Comparison of ENCODE assay signal across 1 cellular context in genomic region chr14:53062856-53063255, GRCh38.
TF ChIP-seq lines count a peak whose summit lies in the region.

No MANE protein-coding gene starts in this region.

TF ChIP-seq in IMR-90, 13 proteins besides CTCF, POLR2A, EP300 and RAD21 (continued from another document):
- TF ChIP-seq NFE2L2 (IDR thresholded peaks at IDR 0.05; ENCODE audit: low read depth, low read length) (no peak), MXI1 (IDR thresholded peaks at IDR 0.05; ENCODE audit: borderline replicate concordance, low read depth, low read length) (no peak), FOS (IDR thresholded peaks at IDR 0.05; ENCODE audit: low read depth, low read length) (no peak), CEBPB (IDR thresholded peaks at IDR 0.05; ENCODE audit: low read depth, low read length) (no peak), SMC3 (IDR thresholded peaks at IDR 0.05; ENCODE audit: low read depth, low read length) (no peak), MAFK (IDR thresholded peaks at IDR 0.05; ENCODE audit: low read depth, low read length) (no peak), RCOR1 (IDR thresholded peaks at IDR 0.05; ENCODE audit: insufficient replicate concordance, low read length) (no peak), RFX5 (IDR thresholded peaks at IDR 0.05; ENCODE audit: low read depth, low read length) (no peak)
TF ChIP-seq in IMR-90: peak in this region for 0.
